23 cellular contexts compared by ENCODE assay signal in genomic region chr3:32110233-32110760, GRCh38. TPM values are rescaled to one million over a fixed set of nuclear protein-coding genes. Genes with fewer than 3 reads are reported as not detected.
DNase-seq lines count a peak whose midpoint lies in the region; ATAC-seq, FAIRE-seq and TF ChIP-seq lines count a peak whose summit lies in the region.
"Had no signal": no experiment of that assay in that cellular context is flagged by ENCODE, and none has a peak within 500 bp of the region (broad histone marks: within the 10 kb centered on the region; RNA-seq: fewer than 3 reads in every experiment).

No MANE protein-coding gene starts in this region.

- DNase-seq in CD4-positive, alpha-beta T cell, result no peak
- no peak for DNase-seq in left lung
- DNase-seq in thoracic aorta (ENCODE audit: low spot score), result no peak
- no peak for DNase-seq in posterior vena cava (ENCODE audit: low spot score)
- no peak for DNase-seq in GM12891 (ENCODE audit: insufficient read length, low spot score)
- no peak for DNase-seq in hepatic stellate cell (ENCODE audit: low spot score)
- DNase-seq: activated CD4-positive, CD25-positive, alpha-beta regulatory T cell treated with anti-CD3 and anti-CD28 coated beads, Interleukin-2, amount 50 U/mL, for 72 hours; activated naive CD4-positive, alpha-beta T cell; activated T-cell treated with anti-CD3 and anti-CD28 coated beads, Interleukin-2, amount 50 U/mL, for 24 hours; foreskin melanocyte; mesendoderm; MM.1S; NCI-H1436 treated with DMSO at 0.1 percent for 48 hours; NCI-H524; right lobe of liver; stimulated activated CD4-positive, alpha-beta T cell treated with anti-CD3 and anti-CD28 coated beads, Interleukin-15, amount 100 ng/mL, for 24 hours; SW 1271 had no signal

- TF ChIP-seq CTCF in CD4-positive, alpha-beta T cell (IDR thresholded peaks at IDR 0.05), result no peak
- no peak for TF ChIP-seq CTCF in VCaP (conservative IDR thresholded peaks at IDR 0.05)
- no peak for TF ChIP-seq CTCF in left lung (IDR thresholded peaks at IDR 0.05)
- no peak for TF ChIP-seq CTCF in thoracic aorta (IDR thresholded peaks at IDR 0.05)

- no peak overlapping the region for H3K27ac Mint-ChIP-seq in CD4-positive, alpha-beta T cell
- H3K27ac Mint-ChIP-seq: activated T-cell treated with anti-CD3 and anti-CD28 coated beads, Interleukin-2, amount 50 U/mL, for 24 hours had no signal

- H3K36me3 Mint-ChIP-seq in CD4-positive, alpha-beta T cell (ENCODE audit: low read depth), result peaks cover 24% of the 10 kb centered on the region

- CTCF ChIA-PET in CD4-positive, alpha-beta T cell (lab: Charles Lee), result no interaction called here

- H3K27me3 ChIP-seq in CD4-positive, alpha-beta T cell (ENCODE audit: control insufficient read depth, insufficient read depth, low read length), result no peaks in the 10 kb centered on the region
- H3K27me3 ChIP-seq in left lung (no peaks in the 10 kb centered on the region), thoracic aorta (replicated peaks; ENCODE audit: insufficient read depth) (no peaks in the 10 kb centered on the region)
- H3K27me3 ChIP-seq: right lobe of liver had no signal

- peak overlapping the region; percentile 26 for H3K4me3 Mint-ChIP-seq in CD4-positive, alpha-beta T cell
- H3K4me3 Mint-ChIP-seq: activated T-cell treated with anti-CD3 and anti-CD28 coated beads, Interleukin-2, amount 50 U/mL, for 24 hours had no signal

- peaks cover 3% of the 10 kb centered on the region for H3K9me3 Mint-ChIP-seq in CD4-positive, alpha-beta T cell

- no peak overlapping the region for H3K27ac ChIP-seq in CD4-positive, alpha-beta T cell (ENCODE audit: low read depth, low read length)
- H3K27ac ChIP-seq in VCaP, result peak overlapping the region; percentile 85
- H3K27ac ChIP-seq in left lung, result peak overlapping the region; percentile 65 to 69
- H3K27ac ChIP-seq in thoracic aorta, result peak overlapping the region; percentile 25 to 62
- H3K27ac ChIP-seq: epithelial cell of prostate, right lobe of liver had no signal

- H3K4me3 ChIP-seq in left lung, result no peak overlapping the region
- H3K4me3 ChIP-seq in thoracic aorta, result no peak overlapping the region
- H3K4me3 ChIP-seq: GM12878, HAP-1, K562, right lobe of liver had no signal

- no peak for FAIRE-seq in GM12891 (lab: Jason Lieb, UNC)
- FAIRE-seq: GM12878, K562, keratinocyte had no signal

- POLR2A ChIA-PET in CD4-positive, alpha-beta T cell (lab: Charles Lee), result interaction anchor here (1.2 kb wide), 1 partner anchor 28 kb away, joined by 3 read pairs; no protein-coding TSS in a partner anchor

- H3K4me1 ChIP-seq in left lung, result peaks cover 20 to 48% of the 10 kb centered on the region in 2 donors
- peaks cover 22 to 50% of the 10 kb centered on the region in 2 donors for H3K4me1 ChIP-seq in thoracic aorta (ENCODE audit: control insufficient read depth in 1 of 2, low read depth in 2 of 2)
- H3K4me1 ChIP-seq: right lobe of liver had no signal

- intact Hi-C loops in CD4-positive, alpha-beta T cell (cut with DNase I, micrococcal nuclease), result loop anchor here (10.0 kb wide), 2 partner anchors 395 to 575 kb away; partner anchors contain the start of genes CMTM6 (in 1 of the 2) and STT3B (in 1 of the 2)
- intact Hi-C loops in left lung (cut with DNase I), result no loop called here
- intact Hi-C loops in posterior vena cava (cut with DNase I), result no loop called here

- no peaks in the 10 kb centered on the region for H3K9me3 ChIP-seq in CD4-positive, alpha-beta T cell (ENCODE audit: control insufficient read depth, low read length)
- H3K9me3 ChIP-seq in left lung, result peaks cover 0 to 5% of the 10 kb centered on the region in 2 donors
- no peaks in the 10 kb centered on the region for H3K9me3 ChIP-seq in thoracic aorta
- H3K9me3 ChIP-seq: HAP-1, right lobe of liver had no signal

- no peak for ATAC-seq in CD4-positive, alpha-beta T cell (ENCODE audit: poor library complexity)
- ATAC-seq in left lung (peak; percentile 11), thoracic aorta (ENCODE audit: insufficient number of reproducible peaks, low FRiP score, low read depth) (no peak)
- ATAC-seq: GM12878, K562, right lobe of liver had no signal

- H3K36me3 ChIP-seq in left lung (no peaks in the 10 kb centered on the region), thoracic aorta (no peaks in the 10 kb centered on the region)
- H3K36me3 ChIP-seq: HAP-1, right lobe of liver had no signal

- TF ChIP-seq POLR2A in GM12891 (IDR thresholded peaks at IDR 0.05; ENCODE audit: low read depth, low read length), result no peak

- peaks cover 63% of the 10 kb centered on the region for H3K4me1 Mint-ChIP-seq in CD4-positive, alpha-beta T cell (ENCODE audit: low read depth)

- H3K27me3 Mint-ChIP-seq in CD4-positive, alpha-beta T cell, result no peaks in the 10 kb centered on the region
- H3K27me3 Mint-ChIP-seq: activated T-cell treated with anti-CD3 and anti-CD28 coated beads, Interleukin-2, amount 50 U/mL, for 24 hours had no signal

TF ChIP-seq in GM12891, 5 proteins besides CTCF, POLR2A, EP300 and RAD21:
- no peak for TF ChIP-seq SPI1 (IDR thresholded peaks at IDR 0.05; ENCODE audit: low read depth, low read length)
- TF ChIP-seq PAX5 (IDR thresholded peaks at IDR 0.05; ENCODE audit: insufficient read depth, low read length, severe bottlenecking), result no peak
- no peak for TF ChIP-seq POU2F2 (IDR thresholded peaks at IDR 0.05; ENCODE audit: low read depth, low read length)
- no peak for TF ChIP-seq POLR2AphosphoS5 (IDR thresholded peaks at IDR 0.05; ENCODE audit: low read depth, low read length)
- TF ChIP-seq TAF1 (IDR thresholded peaks at IDR 0.05; ENCODE audit: low read depth, low read length), result no peak

RNA-seq across cellular contexts. Expression of gene GPD1L, which starts 3.9 kb away (rescaled TPM):
- total RNA-seq in CD4-positive, alpha-beta T cell, result 10 to 100 TPM; 15.3 to 16.0 TPM
- total RNA-seq in left lung (10 to 100 TPM; 43.6 to 62.4 TPM), thoracic aorta (10 to 100 TPM; 32.8 to 49.1 TPM), posterior vena cava (10 to 100 TPM; 41.0 to 47.4 TPM)
- polyA plus RNA-seq in GM12891 (2012; ENCODE audit: low read depth, missing spikeins), result 0.42 TPM

Comparison
In these comparisons a context has a peak if more than half of its experiments do, and no peak if none do; other contexts are left out.
1. intact Hi-C loops: an anchor here in CD4-positive, alpha-beta T cell (10.0 kb wide); none called in left lung and posterior vena cava.